In the genomic region with DNA sequence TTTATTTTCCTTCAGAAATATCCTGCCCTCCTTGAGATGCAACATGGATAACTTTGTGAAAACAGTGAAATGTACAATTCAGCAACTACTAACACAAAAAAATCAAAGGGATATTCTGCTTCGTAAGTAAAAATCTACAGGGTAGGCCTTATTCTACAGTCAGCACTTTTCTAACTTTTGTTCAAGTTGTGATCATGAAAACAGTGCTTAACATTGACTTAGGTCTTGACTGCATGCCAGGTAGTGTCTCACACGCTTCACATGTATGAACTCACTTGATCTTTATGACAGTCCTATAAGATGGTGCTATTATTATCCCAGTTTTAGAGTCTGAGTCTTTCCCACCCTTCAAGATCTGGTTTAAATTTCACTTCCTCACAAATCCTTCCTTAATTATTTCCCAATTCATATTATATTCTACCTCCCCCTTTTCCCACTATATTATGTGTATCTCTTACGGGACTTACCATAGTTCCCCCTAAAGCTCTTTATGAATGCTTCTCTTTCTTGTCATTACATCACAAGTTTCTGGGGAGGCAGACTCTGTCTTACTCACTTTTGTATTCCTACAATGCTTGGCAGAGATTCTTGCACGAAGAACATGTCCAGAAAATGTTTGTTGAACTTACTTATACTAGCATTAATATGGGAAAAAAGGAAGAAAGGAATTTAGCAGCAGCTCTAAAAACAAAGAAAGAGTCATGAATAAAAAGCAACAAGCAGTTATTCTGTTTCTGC, we compare ENCODE assay signal across 20 cellular contexts.
DNase-seq lines count a peak whose midpoint lies in the region; ATAC-seq and TF ChIP-seq lines count a peak whose summit lies in the region.
"Had no signal": no experiment of that assay in that cellular context is flagged by ENCODE, and none has a peak within 500 bp of the region (broad histone marks: within the 10 kb centered on the region; RNA-seq: fewer than 3 reads in every experiment).

No MANE protein-coding gene starts in this region.

- no peak overlapping the region for H3K4me3 ChIP-seq in AG09309 (ENCODE audit: control insufficient read depth, low read depth, low read length)
- no peak overlapping the region for H3K4me3 ChIP-seq in SJSA1
- H3K4me3 ChIP-seq in osteoblast (ENCODE audit: insufficient read depth, low read length), result no peak overlapping the region
- no peak overlapping the region for H3K4me3 ChIP-seq in esophagus muscularis mucosa
- H3K4me3 ChIP-seq: adrenal gland, right atrium auricular region, vagina had no signal

- no peak for TF ChIP-seq CTCF in AG09309 (IDR thresholded peaks at IDR 0.05; ENCODE audit: control insufficient read depth, insufficient read depth, low read depth, low read length, missing control alignments)
- no peak for TF ChIP-seq CTCF in osteoblast (IDR thresholded peaks at IDR 0.05; ENCODE audit: extremely low read depth, low read depth, low read length)
- TF ChIP-seq CTCF in esophagus muscularis mucosa (IDR thresholded peaks at IDR 0.05), result no peak

- no peaks in the 10 kb centered on the region for H4K20me1 ChIP-seq in osteoblast (ENCODE audit: insufficient read depth, low read length)

- H3K4me3 Mint-ChIP-seq in activated CD8-positive, alpha-beta memory T cell treated with anti-CD3 and anti-CD28 coated beads, Interleukin-2, amount 10 ng/mL, durations not matched to agents 7 days and 5 days, result no peak overlapping the region
- H3K4me3 Mint-ChIP-seq in activated CD4-positive, alpha-beta T cell treated with anti-CD3 and anti-CD28 coated beads, Interleukin-2, amount 10 ng/mL, durations not matched to agents 24 days and 14 days, result no peak overlapping the region
- H3K4me3 Mint-ChIP-seq: memory B cell; T-helper 1 cell treated with Interleukin-12 subunit alpha and Interleukin-12 subunit beta and Interleukin-4 antibody, amounts not matched to agents 30 μg/mL and 1 μg/mL, for 36 hours had no signal

- TF ChIP-seq EP300 in esophagus muscularis mucosa (IDR thresholded peaks at IDR 0.05), result no peak

- intact Hi-C loops in esophagus muscularis mucosa (cut with DNase I), result no loop called here
- intact Hi-C loops in activated CD4-positive, alpha-beta T cell treated with anti-CD3 and anti-CD28 coated beads, Interleukin-2, amount 10 ng/mL, durations not matched to agents 24 days and 14 days (cut with micrococcal nuclease), result loop anchor here (5.0 kb wide), 1 partner anchor 44 kb away; no protein-coding TSS in a partner anchor

- TF ChIP-seq POLR2A in esophagus muscularis mucosa (IDR thresholded peaks at IDR 0.05; ENCODE audit: low read depth), result no peak

- peaks cover 9% of the 10 kb centered on the region for H3K79me2 ChIP-seq in osteoblast (ENCODE audit: insufficient read depth, low read length)

- H3K27me3 Mint-ChIP-seq in activated CD8-positive, alpha-beta memory T cell treated with anti-CD3 and anti-CD28 coated beads, Interleukin-2, amount 10 ng/mL, durations not matched to agents 7 days and 5 days, result no peaks in the 10 kb centered on the region
- H3K27me3 Mint-ChIP-seq in activated CD4-positive, alpha-beta T cell treated with anti-CD3 and anti-CD28 coated beads, Interleukin-2, amount 10 ng/mL, durations not matched to agents 24 days and 14 days, result no peaks in the 10 kb centered on the region
- H3K27me3 Mint-ChIP-seq: memory B cell had no signal

- no peaks in the 10 kb centered on the region for H3K9me3 Mint-ChIP-seq in activated CD8-positive, alpha-beta memory T cell treated with anti-CD3 and anti-CD28 coated beads, Interleukin-2, amount 10 ng/mL, durations not matched to agents 7 days and 5 days (ENCODE audit: low read depth)
- H3K9me3 Mint-ChIP-seq in activated CD4-positive, alpha-beta T cell treated with anti-CD3 and anti-CD28 coated beads, Interleukin-2, amount 10 ng/mL, durations not matched to agents 24 days and 14 days, result peaks cover 4% of the 10 kb centered on the region
- H3K9me3 Mint-ChIP-seq: memory B cell; T-helper 1 cell treated with Interleukin-12 subunit alpha and Interleukin-12 subunit beta and Interleukin-4 antibody, amounts not matched to agents 30 μg/mL and 1 μg/mL, for 36 hours had no signal

- no peaks in the 10 kb centered on the region for H3K4me1 Mint-ChIP-seq in activated CD8-positive, alpha-beta memory T cell treated with anti-CD3 and anti-CD28 coated beads, Interleukin-2, amount 10 ng/mL, durations not matched to agents 7 days and 5 days
- no peaks in the 10 kb centered on the region for H3K4me1 Mint-ChIP-seq in activated CD4-positive, alpha-beta T cell treated with anti-CD3 and anti-CD28 coated beads, Interleukin-2, amount 10 ng/mL, durations not matched to agents 24 days and 14 days
- H3K4me1 Mint-ChIP-seq: memory B cell had no signal

- peak overlapping the region; percentile 9 for H2AFZ ChIP-seq in osteoblast (ENCODE audit: low read length)

- no peak for ATAC-seq in activated CD8-positive, alpha-beta memory T cell treated with anti-CD3 and anti-CD28 coated beads, Interleukin-2, amount 10 ng/mL, durations not matched to agents 7 days and 5 days

- DNase-seq in AG09309 (ENCODE audit: low read depth) (peak; percentile 29), SJSA1 (ENCODE audit: low read depth in 1 of 2, low spot score in 2 of 2) (peak in 1 of 2 experiments; percentile 71), fibroblast of gingiva (ENCODE audit: low read depth) (peak; percentile 46), osteoblast (ENCODE audit: insufficient read length, low spot score, missing footprints) (no peak), esophagus muscularis mucosa (ENCODE audit: extremely low spot score) (no peak), mucosa of gallbladder (ENCODE audit: low spot score) (no peak)
- DNase-seq in activated CD8-positive, alpha-beta memory T cell treated with anti-CD3 and anti-CD28 coated beads, Interleukin-2, amount 10 ng/mL, durations not matched to agents 7 days and 5 days, result no peak
- no peak for DNase-seq in activated CD4-positive, alpha-beta T cell treated with anti-CD3 and anti-CD28 coated beads, Interleukin-2, amount 10 ng/mL, durations not matched to agents 24 days and 14 days
- DNase-seq: activated CD8-positive, alpha-beta memory T cell treated with anti-CD3 and anti-CD28 coated beads for 24 hours; adrenal gland; COR-L47; glutamatergic neuron; MM.1S; NCI-H187 treated with DMSO at 0.1 percent for 48 hours; Right ventricle myocardium superior; stimulated activated CD4-positive, alpha-beta T cell treated with anti-CD3 and anti-CD28 coated beads, Interleukin-1b, Interleukin-23, amount 100 ng/mL, for 48 hours had no signal

- peak overlapping the region; percentile 50 for H3K27ac ChIP-seq in SJSA1
- H3K27ac ChIP-seq in osteoblast (ENCODE audit: low read depth, low read length), result peak overlapping the region; percentile 94
- no peak overlapping the region for H3K27ac ChIP-seq in esophagus muscularis mucosa (replicated peaks in 1 of 4)
- H3K27ac ChIP-seq: adrenal gland, right atrium auricular region, vagina had no signal

- peak overlapping the region; percentile 20 for H3K4me2 ChIP-seq in osteoblast (ENCODE audit: insufficient read depth, low read length)

- CTCF ChIA-PET in activated CD8-positive, alpha-beta memory T cell treated with anti-CD3 and anti-CD28 coated beads, Interleukin-2, amount 10 ng/mL, durations not matched to agents 7 days and 5 days (lab: Charles Lee), result no interaction called here

- H3K9me3 ChIP-seq in SJSA1 (replicated peaks) (no peaks in the 10 kb centered on the region), osteoblast (ENCODE audit: low read depth, low read length) (no peaks in the 10 kb centered on the region), esophagus muscularis mucosa (no peaks in the 10 kb centered on the region)
- H3K9me3 ChIP-seq: adrenal gland, right atrium auricular region, vagina had no signal

- WGBS in esophagus muscularis mucosa, result 72% methylated on average over 4 of the region's 4 CpGs

- no peaks in the 10 kb centered on the region for H3K36me3 ChIP-seq in SJSA1
- no peaks in the 10 kb centered on the region for H3K36me3 ChIP-seq in osteoblast (ENCODE audit: insufficient read depth, low read length)
- no peaks in the 10 kb centered on the region for H3K36me3 ChIP-seq in esophagus muscularis mucosa
- H3K36me3 ChIP-seq: adrenal gland, right atrium auricular region, vagina had no signal

- H3K27me3 ChIP-seq in SJSA1 (replicated peaks), result no peaks in the 10 kb centered on the region
- no peaks in the 10 kb centered on the region for H3K27me3 ChIP-seq in osteoblast (ENCODE audit: insufficient read depth, low read length)
- no peaks in the 10 kb centered on the region for H3K27me3 ChIP-seq in esophagus muscularis mucosa
- H3K27me3 ChIP-seq: adrenal gland, right atrium auricular region, vagina had no signal

- peaks cover 6% of the 10 kb centered on the region for H3K36me3 Mint-ChIP-seq in activated CD8-positive, alpha-beta memory T cell treated with anti-CD3 and anti-CD28 coated beads, Interleukin-2, amount 10 ng/mL, durations not matched to agents 7 days and 5 days
- peaks cover 12% of the 10 kb centered on the region for H3K36me3 Mint-ChIP-seq in activated CD4-positive, alpha-beta T cell treated with anti-CD3 and anti-CD28 coated beads, Interleukin-2, amount 10 ng/mL, durations not matched to agents 24 days and 14 days (ENCODE audit: low read depth)

- no peak overlapping the region for H3K27ac Mint-ChIP-seq in activated CD8-positive, alpha-beta memory T cell treated with anti-CD3 and anti-CD28 coated beads, Interleukin-2, amount 10 ng/mL, durations not matched to agents 7 days and 5 days
- no peak overlapping the region for H3K27ac Mint-ChIP-seq in activated CD4-positive, alpha-beta T cell treated with anti-CD3 and anti-CD28 coated beads, Interleukin-2, amount 10 ng/mL, durations not matched to agents 24 days and 14 days
- H3K27ac Mint-ChIP-seq: memory B cell; T-helper 1 cell treated with Interleukin-12 subunit alpha and Interleukin-12 subunit beta and Interleukin-4 antibody, amounts not matched to agents 30 μg/mL and 1 μg/mL, for 36 hours had no signal

- H3K4me1 ChIP-seq in SJSA1 (replicated peaks) (peaks cover 42% of the 10 kb centered on the region), osteoblast (ENCODE audit: insufficient read depth, low read length) (peaks cover 46% of the 10 kb centered on the region), esophagus muscularis mucosa (peaks cover 0 to 4% (median 0%) of the 10 kb centered on the region in 4 donors)
- H3K4me1 ChIP-seq: right atrium auricular region had no signal

Comparison
In these comparisons a context has a peak if more than half of its experiments do, and no peak if none do; other contexts are left out.
1. DNase-seq: peak in AG09309 (single experiment) and fibroblast of gingiva (single experiment); none in osteoblast (single experiment), esophagus muscularis mucosa (single experiment), activated CD8-positive, alpha-beta memory T cell treated with anti-CD3 and anti-CD28 coated beads, Interleukin-2, amount 10 ng/mL, durations not matched to agents 7 days and 5 days (single experiment), mucosa of gallbladder (single experiment) and activated CD4-positive, alpha-beta T cell treated with anti-CD3 and anti-CD28 coated beads, Interleukin-2, amount 10 ng/mL, durations not matched to agents 24 days and 14 days (single experiment).
2. H3K27ac ChIP-seq: peak in SJSA1 (single experiment) and osteoblast (single experiment); none in esophagus muscularis mucosa (0 of 4).